In genomic region chr5:120609570-120609969, GRCh38 we compare ENCODE assay signal across 1 cellular context.
TF ChIP-seq lines count a peak whose summit lies in the region.

No MANE protein-coding gene starts in this region.

TF ChIP-seq in IMR-90, 13 proteins besides CTCF, POLR2A, EP300 and RAD21:
- TF ChIP-seq RFX5 (IDR thresholded peaks at IDR 0.05; ENCODE audit: low read depth, low read length), result no peak
